ENCODE assay signal across 15 cellular contexts in the genomic region with DNA sequence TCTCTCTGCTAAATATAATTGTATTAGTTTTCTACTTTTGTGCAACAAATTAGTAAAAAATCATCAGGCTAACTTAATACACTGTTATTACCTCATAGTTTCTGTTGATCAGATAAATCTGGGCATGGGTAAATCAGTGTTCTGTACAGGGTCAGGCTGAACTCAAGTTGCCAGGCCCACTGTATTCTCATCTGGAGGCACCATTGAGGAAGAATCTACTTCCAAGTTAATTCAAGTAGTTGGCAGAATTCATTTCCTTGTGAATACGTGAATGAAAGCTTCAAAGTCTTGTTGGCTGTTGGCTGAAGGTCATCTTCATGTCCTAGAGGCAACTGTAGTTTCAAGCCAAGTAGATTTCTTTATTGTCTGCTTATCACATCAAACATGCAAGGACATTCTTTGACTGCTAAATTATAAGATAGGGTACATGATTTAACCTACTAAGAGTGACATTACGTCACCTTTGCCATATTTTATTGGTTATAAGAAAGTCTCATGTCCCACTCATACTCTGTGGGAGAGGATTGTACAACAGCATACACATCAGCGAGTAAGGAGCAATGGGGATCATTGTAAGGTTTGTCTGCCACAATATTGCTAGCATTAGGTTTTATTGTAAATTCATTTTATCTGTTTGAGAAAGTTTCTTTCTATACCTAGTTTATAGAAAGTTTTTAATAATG.
DNase-seq lines count a peak whose midpoint lies in the region; ATAC-seq, FAIRE-seq and TF ChIP-seq lines count a peak whose summit lies in the region.
"Had no signal": no experiment of that assay in that cellular context is flagged by ENCODE, and none has a peak within 500 bp of the region (broad histone marks: within the 10 kb centered on the region; RNA-seq: fewer than 3 reads in every experiment).

No MANE protein-coding gene starts in this region.

- in situ Hi-C loops in HepG2 (cut with HindIII; ENCODE audit: extremely low pct_ligation_motif_present, low pct_unique_long_range_greater_than_20kb), result no loop called here

- no peak overlapping the region for H2AFZ ChIP-seq in HepG2 (ENCODE audit: low read length)

- DNase-seq in HepG2 (ENCODE audit: low spot score) (no peak), right lobe of liver (no peak), LHCN-M2 (ENCODE audit: low read depth) (peak; percentile 0), SK-N-DZ (ENCODE audit: low spot score) (peak; percentile 1), upper lobe of right lung (no peak), GM19239 (ENCODE audit: insufficient read length, low spot score) (no peak), ureter (ENCODE audit: low spot score) (no peak)
- DNase-seq in activated T-cell treated with anti-CD3 and anti-CD28 coated beads, Interleukin-2, amount 50 U/mL, for 4 hours, result no peak
- DNase-seq: C1 segment of cervical spinal cord; CD4-positive, alpha-beta T cell; DMS79 had no signal

- TF ChIP-seq CTCF in HepG2 (CRISPR knock-in tag; IDR thresholded peaks at IDR 0.05) (no peak), right lobe of liver (IDR thresholded peaks at IDR 0.05) (no peak), upper lobe of right lung (IDR thresholded peaks at IDR 0.05) (no peak)

- no peak overlapping the region for H3K4me3 Mint-ChIP-seq in activated T-cell treated with anti-CD3 and anti-CD28 coated beads, Interleukin-2, amount 50 U/mL, for 4 hours
- H3K4me3 Mint-ChIP-seq: CD4-positive, alpha-beta T cell; IgD-negative memory B cell had no signal

- H3K4me1 ChIP-seq in HepG2 (ENCODE audit: insufficient read depth, low read length) (no peaks in the 10 kb centered on the region), right lobe of liver (no peaks in the 10 kb centered on the region), upper lobe of right lung (no peaks in the 10 kb centered on the region)

- no peaks in the 10 kb centered on the region for H3K79me2 ChIP-seq in HepG2 (ENCODE audit: insufficient read depth, low read length)

- intact Hi-C loops in HepG2 (cut with micrococcal nuclease; ENCODE audit: unreplicated experiment) (no loop called here), right lobe of liver (cut with DNase I) (no loop called here), upper lobe of right lung (cut with DNase I) (no loop called here)

- H3K9me3 ChIP-seq in HepG2 (ENCODE audit: low read length), result no peaks in the 10 kb centered on the region
- no peaks in the 10 kb centered on the region for H3K9me3 ChIP-seq in right lobe of liver
- H3K9me3 ChIP-seq in upper lobe of right lung, result no peaks in the 10 kb centered on the region

- no peaks in the 10 kb centered on the region for H3K27me3 Mint-ChIP-seq in activated T-cell treated with anti-CD3 and anti-CD28 coated beads, Interleukin-2, amount 50 U/mL, for 4 hours (ENCODE audit: low read depth)
- H3K27me3 Mint-ChIP-seq: CD4-positive, alpha-beta T cell; IgD-negative memory B cell had no signal

- TF ChIP-seq POLR2A in HepG2 (IDR thresholded peaks at IDR 0.05; ENCODE audit: insufficient read depth in 1 of 2, low read depth in 2 of 2, low read length in 2 of 2) (no peak), right lobe of liver (IDR thresholded peaks at IDR 0.05) (no peak)

- TF ChIP-seq RAD21 in HepG2 (CRISPR knock-in tag; IDR thresholded peaks at IDR 0.05), result no peak

- H3K27me3 ChIP-seq in HepG2 (ENCODE audit: control insufficient read depth in 1 of 2, insufficient read depth in 2 of 2, low read length in 2 of 2), result no peaks in the 10 kb centered on the region
- H3K27me3 ChIP-seq in right lobe of liver, result no peaks in the 10 kb centered on the region
- H3K27me3 ChIP-seq in upper lobe of right lung, result no peaks in the 10 kb centered on the region

- FAIRE-seq in HepG2 (lab: Jason Lieb, UNC) (no peak), GM19239 (lab: Jason Lieb, UNC) (no peak)
- FAIRE-seq: GM12892 had no signal

- POLR2A ChIA-PET in HepG2 (lab: Yijun Ruan, JAX), result no interaction called here

- no peaks in the 10 kb centered on the region for H3K36me3 ChIP-seq in HepG2 (replicated peaks in 1 of 2; ENCODE audit: control insufficient read depth in 1 of 2, insufficient read depth in 2 of 2, low read length in 2 of 2)
- H3K36me3 ChIP-seq in right lobe of liver, result no peaks in the 10 kb centered on the region
- H3K36me3 ChIP-seq in upper lobe of right lung, result no peaks in the 10 kb centered on the region

- H3K36me3 Mint-ChIP-seq in activated T-cell treated with anti-CD3 and anti-CD28 coated beads, Interleukin-2, amount 50 U/mL, for 4 hours (ENCODE audit: insufficient read depth), result no peaks in the 10 kb centered on the region
- H3K36me3 Mint-ChIP-seq: IgD-negative memory B cell had no signal

- peaks cover 3% of the 10 kb centered on the region for H3K9me3 Mint-ChIP-seq in activated T-cell treated with anti-CD3 and anti-CD28 coated beads, Interleukin-2, amount 50 U/mL, for 4 hours

- TF ChIP-seq EP300 in HepG2 (IDR thresholded peaks at IDR 0.05; ENCODE audit: low read depth in 2 of 2, low read length in 2 of 2), result no peak
- TF ChIP-seq EP300 in HepG2 (CRISPR knock-in tag; IDR thresholded peaks at IDR 0.05; ENCODE audit: borderline replicate concordance), result no peak

- CTCF ChIA-PET in HepG2 (lab: Yijun Ruan, JAX; ENCODE audit: low intra/inter-chr PET ratio, low total read pairs), result no interaction called here

- H3K27ac ChIP-seq in HepG2 (ENCODE audit: extremely low read length, insufficient read depth, low read length), result no peak overlapping the region
- H3K27ac ChIP-seq in right lobe of liver, result no peak overlapping the region
- H3K27ac ChIP-seq in upper lobe of right lung, result no peak overlapping the region
- H3K27ac ChIP-seq: 22Rv1 had no signal

- H3K9ac ChIP-seq in HepG2 (ENCODE audit: insufficient read depth, low read depth, low read length), result no peak overlapping the region

- no peaks in the 10 kb centered on the region for H4K20me1 ChIP-seq in HepG2 (ENCODE audit: insufficient read depth, low read length)

- H3K4me3 ChIP-seq in HepG2 (replicated peaks in 1 of 3; ENCODE audit: insufficient read depth in 1 of 3, low read depth in 2 of 3, low read length in 3 of 3), result no peak overlapping the region
- H3K4me3 ChIP-seq in right lobe of liver, result no peak overlapping the region
- no peak overlapping the region for H3K4me3 ChIP-seq in upper lobe of right lung

- ATAC-seq in HepG2 (no peak), right lobe of liver (no peak), upper lobe of right lung (no peak)
- ATAC-seq in activated T-cell treated with anti-CD3 and anti-CD28 coated beads, Interleukin-2, amount 50 U/mL, for 4 hours, result no peak
- ATAC-seq: HCT116 had no signal

- H3K4me2 ChIP-seq in HepG2 (ENCODE audit: low read depth, low read length), result no peak overlapping the region

- H3K4me1 Mint-ChIP-seq in activated T-cell treated with anti-CD3 and anti-CD28 coated beads, Interleukin-2, amount 50 U/mL, for 4 hours (ENCODE audit: low read depth), result no peaks in the 10 kb centered on the region
- H3K4me1 Mint-ChIP-seq: IgD-negative memory B cell had no signal

- 1% methylated on average over 3 of the region's 3 CpGs for WGBS in HepG2 (ENCODE audit: low lambda C conversion rate)
- 45% methylated on average over 3 of the region's 3 CpGs for WGBS in right lobe of liver (ENCODE audit: insufficient coverage, low coverage, low lambda C conversion rate, missing lambda C conversion rate)

- no TSS peak for BruUV-seq in HepG2 (replicated peaks; lab: Mats Ljungman, UMichigan)

TF ChIP-seq in HepG2, 621 proteins besides CTCF, POLR2A, EP300 and RAD21:
- TF ChIP-seq ATF7 (IDR thresholded peaks at IDR 0.05), result peak; percentile 54
- no peak for TF ChIP-seq ATF7 (CRISPR knock-in tag; IDR thresholded peaks at IDR 0.05)
- no peak for TF ChIP-seq ZBTB10 (CRISPR knock-in tag; IDR thresholded peaks at IDR 0.05; ENCODE audit: borderline replicate concordance)

Comparison
In these comparisons a context has a peak if more than half of its experiments do, and no peak if none do; other contexts are left out.
1. DNase-seq: peak in LHCN-M2 (single experiment) and SK-N-DZ (single experiment); none in HepG2 (single experiment), right lobe of liver (0 of 3), upper lobe of right lung (single experiment), GM19239 (single experiment), activated T-cell treated with anti-CD3 and anti-CD28 coated beads, Interleukin-2, amount 50 U/mL, for 4 hours (single experiment) and ureter (single experiment).